In genomic region chr20:33106058-33106620, GRCh38 we compare ENCODE assay signal across 16 cellular contexts. TPM values are rescaled to one million over a fixed set of nuclear protein-coding genes. Genes with fewer than 3 reads are reported as not detected.
"Had no signal": no experiment of that assay in that cellular context is flagged by ENCODE, and none has a peak within 500 bp of the region (broad histone marks: within the 10 kb centered on the region; RNA-seq: fewer than 3 reads in every experiment).

No MANE protein-coding gene starts in this region.

RNA-seq across cellular contexts. Expression of gene BPIFB4, which starts 26.7 kb away (rescaled TPM):
- total RNA-seq: activated B cell treated with CpG ODN at 0.5 μM for 24 hours; activated CD4-positive, alpha-beta memory T cell treated with anti-CD3 and anti-CD28 coated beads for 36 hours; activated T-helper 1 cell treated with anti-CD3 and anti-CD28 coated beads, Interleukin-12 subunit alpha, Interleukin-12 subunit beta, Interleukin-2, Interleukin-4 antibody, amounts not matched to agents 30 ng/mL and 10 ng/mL and 1 ng/mL, durations not matched to agents 14 hours and 24 hours and 36 hours; cardiac muscle cell; dermis blood vessel endothelial cell; esophagus squamous epithelium; fibroblast of villous mesenchyme; mammary epithelial cell; mononuclear cell; osteoblast; pulmonary artery endothelial cell; sigmoid colon; spleen; T-cell; thoracic aorta; ureter had no signal
- polyA plus RNA-seq: cardiac muscle cell, mammary epithelial cell, sigmoid colon, spleen had no signal

RNA-seq across cellular contexts. Expression of gene BPIFB3, which starts 52.4 kb away (rescaled TPM):
- total RNA-seq: activated B cell treated with CpG ODN at 0.5 μM for 24 hours; activated CD4-positive, alpha-beta memory T cell treated with anti-CD3 and anti-CD28 coated beads for 36 hours; activated T-helper 1 cell treated with anti-CD3 and anti-CD28 coated beads, Interleukin-12 subunit alpha, Interleukin-12 subunit beta, Interleukin-2, Interleukin-4 antibody, amounts not matched to agents 30 ng/mL and 10 ng/mL and 1 ng/mL, durations not matched to agents 14 hours and 24 hours and 36 hours; cardiac muscle cell; dermis blood vessel endothelial cell; esophagus squamous epithelium; fibroblast of villous mesenchyme; mammary epithelial cell; mononuclear cell; osteoblast; pulmonary artery endothelial cell; sigmoid colon; spleen; T-cell; thoracic aorta; ureter had no signal
- polyA plus RNA-seq: cardiac muscle cell, mammary epithelial cell, sigmoid colon, spleen had no signal
